11 cellular contexts compared by ENCODE assay signal in the genomic region with DNA sequence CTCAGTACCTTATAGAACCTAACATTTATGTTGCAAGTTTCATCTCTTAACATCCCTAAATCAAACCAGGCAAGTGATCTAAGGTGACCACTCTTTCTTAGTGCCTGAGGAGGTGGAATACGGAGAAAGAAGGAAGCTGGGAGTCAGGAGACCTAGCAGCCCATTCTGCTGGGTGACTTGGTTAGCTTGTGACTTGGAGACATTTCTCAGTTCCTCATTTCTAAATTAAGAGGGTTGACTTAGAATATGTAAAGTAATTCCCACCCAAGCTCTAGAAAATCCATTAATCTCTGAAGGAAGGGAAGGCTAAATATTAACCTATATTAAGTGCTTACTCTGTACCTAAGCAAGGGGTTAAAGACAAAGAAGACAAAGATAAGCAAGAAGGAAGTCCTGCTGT.
DNase-seq lines count a peak whose midpoint lies in the region; ATAC-seq and TF ChIP-seq lines count a peak whose summit lies in the region.
"Had no signal": no experiment of that assay in that cellular context is flagged by ENCODE, and none has a peak within 500 bp of the region (broad histone marks: within the 10 kb centered on the region; RNA-seq: fewer than 3 reads in every experiment).

No MANE protein-coding gene starts in this region.

- no peaks in the 10 kb centered on the region for H3K9me2 ChIP-seq in hepatocyte (replicated peaks; ENCODE audit: insufficient read depth)

- peaks cover 11% of the 10 kb centered on the region for H3K27me3 Mint-ChIP-seq in activated CD4-positive, alpha-beta T cell treated with anti-CD3 and anti-CD28 coated beads, Interleukin-2, amount 10 ng/mL, durations not matched to agents 24 days and 14 days

- peaks cover 7% of the 10 kb centered on the region for H3K4me1 Mint-ChIP-seq in activated CD4-positive, alpha-beta T cell treated with anti-CD3 and anti-CD28 coated beads, Interleukin-2, amount 10 ng/mL, durations not matched to agents 24 days and 14 days

- H3K27ac Mint-ChIP-seq in activated CD4-positive, alpha-beta T cell treated with anti-CD3 and anti-CD28 coated beads, Interleukin-2, amount 10 ng/mL, durations not matched to agents 24 days and 14 days: no peak overlapping the region

- 80% methylated on average over 1 of the region's 1 CpG for WGBS in hepatocyte (ENCODE audit: low lambda C conversion rate, missing lambda C conversion rate)

- H3K79me2 ChIP-seq in hepatocyte: no peaks in the 10 kb centered on the region

- intact Hi-C loops in left lung (cut with DNase I): no loop called here
- intact Hi-C loops in activated CD4-positive, alpha-beta T cell treated with anti-CD3 and anti-CD28 coated beads, Interleukin-2, amount 10 ng/mL, durations not matched to agents 24 days and 14 days (cut with micrococcal nuclease): no loop called here

- H3K36me3 ChIP-seq in left lung: no peaks in the 10 kb centered on the region
- H3K36me3 ChIP-seq in hepatocyte (replicated peaks; ENCODE audit: insufficient read depth, low read depth): no peaks in the 10 kb centered on the region
- H3K36me3 ChIP-seq: prostate gland had no signal

- H2AFZ ChIP-seq in hepatocyte: no peak overlapping the region

- H3K4me1 ChIP-seq in left lung (peaks cover 0 to 8% of the 10 kb centered on the region in 2 donors), hepatocyte (ENCODE audit: insufficient read depth) (no peaks in the 10 kb centered on the region)

- H3K4me3 Mint-ChIP-seq in activated CD4-positive, alpha-beta T cell treated with anti-CD3 and anti-CD28 coated beads, Interleukin-2, amount 10 ng/mL, durations not matched to agents 24 days and 14 days: no peak overlapping the region

- DNase-seq in left lung: no peak
- no peak for DNase-seq in GF-D8 (lab: John Stamatoyannopoulos, UW)
- no peak for DNase-seq in hepatocyte (ENCODE audit: low spot score)
- DNase-seq in activated CD4-positive, alpha-beta T cell treated with anti-CD3 and anti-CD28 coated beads, Interleukin-2, amount 10 ng/mL, durations not matched to agents 24 days and 14 days: no peak
- DNase-seq: DND-41, NCI-H526 treated with DMSO at 0.1 percent for 48 hours had no signal

- no peak overlapping the region for H3K4me3 ChIP-seq in left lung
- no peak overlapping the region for H3K4me3 ChIP-seq in hepatocyte
- H3K4me3 ChIP-seq: prostate gland had no signal

- H3K4me2 ChIP-seq in hepatocyte: no peak overlapping the region

- peak overlapping the region in 1 of 2 donors; percentile 53 for H3K27ac ChIP-seq in left lung
- no peak overlapping the region for H3K27ac ChIP-seq in hepatocyte

- H3K9me3 ChIP-seq in left lung: no peaks in the 10 kb centered on the region
- H3K9me3 ChIP-seq in hepatocyte (ENCODE audit: low read depth): no peaks in the 10 kb centered on the region
- H3K9me3 ChIP-seq: prostate gland had no signal

- ATAC-seq in GM18519 (IDR thresholded peaks at IDR 0.05; ENCODE audit: low FRiP score, unreplicated experiment): peak; percentile 65
- ATAC-seq in GM21723 (IDR thresholded peaks at IDR 0.05; ENCODE audit: unreplicated experiment): peak; percentile 87
- peak; percentile 53 for ATAC-seq in HG03558 (IDR thresholded peaks at IDR 0.05; ENCODE audit: extremely low read depth, unreplicated experiment)
- peak; percentile 69 for ATAC-seq in left lung
- ATAC-seq in HG02840 (IDR thresholded peaks at IDR 0.05; ENCODE audit: low FRiP score, unreplicated experiment): no peak

- peaks cover 7% of the 10 kb centered on the region for H3K9me3 Mint-ChIP-seq in activated CD4-positive, alpha-beta T cell treated with anti-CD3 and anti-CD28 coated beads, Interleukin-2, amount 10 ng/mL, durations not matched to agents 24 days and 14 days

- H3K27me3 ChIP-seq in left lung (no peaks in the 10 kb centered on the region), hepatocyte (no peaks in the 10 kb centered on the region)

- no peaks in the 10 kb centered on the region for H4K20me1 ChIP-seq in hepatocyte (ENCODE audit: insufficient read depth, poor library complexity, severe bottlenecking)

- H3K36me3 Mint-ChIP-seq in activated CD4-positive, alpha-beta T cell treated with anti-CD3 and anti-CD28 coated beads, Interleukin-2, amount 10 ng/mL, durations not matched to agents 24 days and 14 days (ENCODE audit: low read depth): no peaks in the 10 kb centered on the region

- TF ChIP-seq CTCF in left lung (IDR thresholded peaks at IDR 0.05) (no peak), hepatocyte (IDR thresholded peaks at IDR 0.05; ENCODE audit: poor library complexity) (no peak)
